ENCODE assay signal across 1 cellular context in genomic region chr3:145915787-145916186, GRCh38.
TF ChIP-seq lines count a peak whose summit lies in the region.

No MANE protein-coding gene starts in this region.

TF ChIP-seq in HepG2, 621 proteins besides CTCF, POLR2A, EP300 and RAD21 (continued from another document):
- TF ChIP-seq ZIK1 (CRISPR knock-in tag; IDR thresholded peaks at IDR 0.05; ENCODE audit: borderline replicate concordance, low read depth) (no peak), ZNF746 (CRISPR knock-in tag; IDR thresholded peaks at IDR 0.05) (no peak)
- TF ChIP-seq, protein P1, sequence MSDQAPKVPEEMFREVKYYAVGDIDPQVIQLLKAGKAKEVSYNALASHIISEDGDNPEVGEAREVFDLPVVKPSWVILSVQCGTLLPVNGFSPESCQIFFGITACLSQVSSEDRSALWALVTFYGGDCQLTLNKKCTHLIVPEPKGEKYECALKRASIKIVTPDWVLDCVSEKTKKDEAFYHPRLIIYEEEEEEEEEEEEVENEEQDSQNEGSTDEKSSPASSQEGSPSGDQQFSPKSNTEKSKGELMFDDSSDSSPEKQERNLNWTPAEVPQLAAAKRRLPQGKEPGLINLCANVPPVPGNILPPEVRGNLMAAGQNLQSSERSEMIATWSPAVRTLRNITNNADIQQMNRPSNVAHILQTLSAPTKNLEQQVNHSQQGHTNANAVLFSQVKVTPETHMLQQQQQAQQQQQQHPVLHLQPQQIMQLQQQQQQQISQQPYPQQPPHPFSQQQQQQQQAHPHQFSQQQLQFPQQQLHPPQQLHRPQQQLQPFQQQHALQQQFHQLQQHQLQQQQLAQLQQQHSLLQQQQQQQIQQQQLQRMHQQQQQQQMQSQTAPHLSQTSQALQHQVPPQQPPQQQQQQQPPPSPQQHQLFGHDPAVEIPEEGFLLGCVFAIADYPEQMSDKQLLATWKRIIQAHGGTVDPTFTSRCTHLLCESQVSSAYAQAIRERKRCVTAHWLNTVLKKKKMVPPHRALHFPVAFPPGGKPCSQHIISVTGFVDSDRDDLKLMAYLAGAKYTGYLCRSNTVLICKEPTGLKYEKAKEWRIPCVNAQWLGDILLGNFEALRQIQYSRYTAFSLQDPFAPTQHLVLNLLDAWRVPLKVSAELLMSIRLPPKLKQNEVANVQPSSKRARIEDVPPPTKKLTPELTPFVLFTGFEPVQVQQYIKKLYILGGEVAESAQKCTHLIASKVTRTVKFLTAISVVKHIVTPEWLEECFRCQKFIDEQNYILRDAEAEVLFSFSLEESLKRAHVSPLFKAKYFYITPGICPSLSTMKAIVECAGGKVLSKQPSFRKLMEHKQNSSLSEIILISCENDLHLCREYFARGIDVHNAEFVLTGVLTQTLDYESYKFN (CRISPR knock-in tag; conservative IDR thresholded peaks at IDR 0.05) = no peak
- TF ChIP-seq, protein P2, sequence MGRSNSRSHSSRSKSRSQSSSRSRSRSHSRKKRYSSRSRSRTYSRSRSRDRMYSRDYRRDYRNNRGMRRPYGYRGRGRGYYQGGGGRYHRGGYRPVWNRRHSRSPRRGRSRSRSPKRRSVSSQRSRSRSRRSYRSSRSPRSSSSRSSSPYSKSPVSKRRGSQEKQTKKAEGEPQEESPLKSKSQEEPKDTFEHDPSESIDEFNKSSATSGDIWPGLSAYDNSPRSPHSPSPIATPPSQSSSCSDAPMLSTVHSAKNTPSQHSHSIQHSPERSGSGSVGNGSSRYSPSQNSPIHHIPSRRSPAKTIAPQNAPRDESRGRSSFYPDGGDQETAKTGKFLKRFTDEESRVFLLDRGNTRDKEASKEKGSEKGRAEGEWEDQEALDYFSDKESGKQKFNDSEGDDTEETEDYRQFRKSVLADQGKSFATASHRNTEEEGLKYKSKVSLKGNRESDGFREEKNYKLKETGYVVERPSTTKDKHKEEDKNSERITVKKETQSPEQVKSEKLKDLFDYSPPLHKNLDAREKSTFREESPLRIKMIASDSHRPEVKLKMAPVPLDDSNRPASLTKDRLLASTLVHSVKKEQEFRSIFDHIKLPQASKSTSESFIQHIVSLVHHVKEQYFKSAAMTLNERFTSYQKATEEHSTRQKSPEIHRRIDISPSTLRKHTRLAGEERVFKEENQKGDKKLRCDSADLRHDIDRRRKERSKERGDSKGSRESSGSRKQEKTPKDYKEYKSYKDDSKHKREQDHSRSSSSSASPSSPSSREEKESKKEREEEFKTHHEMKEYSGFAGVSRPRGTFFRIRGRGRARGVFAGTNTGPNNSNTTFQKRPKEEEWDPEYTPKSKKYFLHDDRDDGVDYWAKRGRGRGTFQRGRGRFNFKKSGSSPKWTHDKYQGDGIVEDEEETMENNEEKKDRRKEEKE (IDR thresholded peaks at IDR 0.05) = no peak
- TF ChIP-seq, protein P3, sequence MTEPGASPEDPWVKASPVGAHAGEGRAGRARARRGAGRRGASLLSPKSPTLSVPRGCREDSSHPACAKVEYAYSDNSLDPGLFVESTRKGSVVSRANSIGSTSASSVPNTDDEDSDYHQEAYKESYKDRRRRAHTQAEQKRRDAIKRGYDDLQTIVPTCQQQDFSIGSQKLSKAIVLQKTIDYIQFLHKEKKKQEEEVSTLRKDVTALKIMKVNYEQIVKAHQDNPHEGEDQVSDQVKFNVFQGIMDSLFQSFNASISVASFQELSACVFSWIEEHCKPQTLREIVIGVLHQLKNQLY (CRISPR knock-in tag; IDR thresholded peaks at IDR 0.05) = no peak
TF ChIP-seq in HepG2: peak in this region for 0.
